In the genomic region with DNA sequence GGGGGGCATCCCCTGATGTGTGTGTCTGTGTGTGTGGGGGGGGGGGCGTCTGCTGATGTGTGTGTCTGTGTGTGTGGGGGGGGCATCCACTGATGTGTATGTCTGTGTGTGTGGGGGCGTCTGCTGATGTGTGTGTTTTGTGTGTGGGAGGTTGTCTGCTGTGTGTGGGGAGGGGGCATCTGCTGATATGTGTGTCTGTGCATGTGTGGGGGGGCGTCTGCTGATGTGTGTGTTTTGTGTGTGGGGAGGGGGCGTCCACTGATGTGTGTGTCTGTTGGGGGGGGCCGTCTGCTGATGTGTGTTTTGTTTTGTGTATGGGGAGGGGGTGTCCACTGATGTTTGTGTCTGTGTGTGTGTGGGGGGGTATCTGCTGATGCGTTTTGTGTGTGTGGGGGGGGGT, we compare ENCODE assay signal across 17 cellular contexts.
DNase-seq lines count a peak whose midpoint lies in the region; ATAC-seq and TF ChIP-seq lines count a peak whose summit lies in the region.
"Had no signal": no experiment of that assay in that cellular context is flagged by ENCODE, and none has a peak within 500 bp of the region (broad histone marks: within the 10 kb centered on the region; RNA-seq: fewer than 3 reads in every experiment).

No MANE protein-coding gene starts in this region.

- DNase-seq in CD8-positive, alpha-beta memory T cell = peak in 1 of 5 donors; percentile 45
- DNase-seq in Karpas-422 = no peak
- no peak for DNase-seq in nephron progenitor cell
- no peak for DNase-seq in occipital lobe (lab: John Stamatoyannopoulos, UW)
- no peak for DNase-seq in hepatic stellate cell (ENCODE audit: low spot score)
- DNase-seq: DMS79 treated with DMSO at 0.1 percent for 48 hours, HCEC 1CT, KBM-7, NCI-H1417, NCI-H345, OCI-M1 had no signal

- H3K27me3 Mint-ChIP-seq in CD8-positive, alpha-beta memory T cell = no peaks in the 10 kb centered on the region
- no peaks in the 10 kb centered on the region for H3K27me3 Mint-ChIP-seq in activated T-helper 17 cell treated with anti-CD3 and anti-CD28 coated beads, Interleukin-2, amount 50 U/mL, for 72 hours
- peaks cover 10% of the 10 kb centered on the region for H3K27me3 Mint-ChIP-seq in nephron progenitor cell (ENCODE audit: low read depth, poor library complexity)

- H3K9me3 ChIP-seq in CD8-positive, alpha-beta memory T cell (ENCODE audit: low read length) = no peaks in the 10 kb centered on the region
- H3K9me3 ChIP-seq in Karpas-422 (ENCODE audit: low read length) = no peaks in the 10 kb centered on the region
- H3K9me3 ChIP-seq: BLaER1, heart left ventricle, thoracic aorta had no signal

- H3K4me1 Mint-ChIP-seq in CD8-positive, alpha-beta memory T cell = peaks cover 63 to 86% (median 74%) of the 10 kb centered on the region in 3 donors
- peaks cover 72% of the 10 kb centered on the region for H3K4me1 Mint-ChIP-seq in activated T-helper 17 cell treated with anti-CD3 and anti-CD28 coated beads, Interleukin-2, amount 50 U/mL, for 72 hours
- peaks cover 40% of the 10 kb centered on the region for H3K4me1 Mint-ChIP-seq in nephron progenitor cell

- POLR2A ChIA-PET in CD8-positive, alpha-beta memory T cell (lab: Charles Lee) = no interaction called here

- peak overlapping the region; percentile 92 to 98 (median 96) for H3K27ac Mint-ChIP-seq in CD8-positive, alpha-beta memory T cell
- H3K27ac Mint-ChIP-seq in activated T-helper 17 cell treated with anti-CD3 and anti-CD28 coated beads, Interleukin-2, amount 50 U/mL, for 72 hours = peak overlapping the region; percentile 99
- H3K27ac Mint-ChIP-seq in nephron progenitor cell = peak overlapping the region; percentile 16

- peak overlapping the region; percentile 31 to 93 (median 85) for H3K4me3 Mint-ChIP-seq in CD8-positive, alpha-beta memory T cell
- H3K4me3 Mint-ChIP-seq in activated T-helper 17 cell treated with anti-CD3 and anti-CD28 coated beads, Interleukin-2, amount 50 U/mL, for 72 hours = peak overlapping the region; percentile 83
- H3K4me3 Mint-ChIP-seq in nephron progenitor cell = no peak overlapping the region

- peaks cover 20% of the 10 kb centered on the region; the same call in 1 of the 2 replicates for H3K79me2 ChIP-seq in Karpas-422 (ENCODE audit: low read length)

- H4K20me1 ChIP-seq in Karpas-422 (ENCODE audit: insufficient read depth, low read depth, low read length) = no peaks in the 10 kb centered on the region

- H3K9ac ChIP-seq in Karpas-422 (ENCODE audit: low read length) = peak overlapping the region; percentile 71
- H3K9ac ChIP-seq: BLaER1 had no signal

- no peak for ATAC-seq in activated T-helper 17 cell treated with anti-CD3 and anti-CD28 coated beads, Interleukin-2, amount 50 U/mL, for 72 hours (replicated peaks)
- ATAC-seq in GM19397 (IDR thresholded peaks at IDR 0.05; ENCODE audit: unreplicated experiment) = no peak
- ATAC-seq: esophagus mucosa, heart left ventricle had no signal

- CTCF ChIA-PET in CD8-positive, alpha-beta memory T cell (lab: Charles Lee) = no interaction called here

- no peak overlapping the region for H3K4me3 ChIP-seq in CD8-positive, alpha-beta memory T cell (ENCODE audit: low read length)
- peak overlapping the region; percentile 55; the same call in 1 of the 2 replicates for H3K4me3 ChIP-seq in Karpas-422 (ENCODE audit: low read length)
- H3K4me3 ChIP-seq: BLaER1, heart left ventricle, thoracic aorta had no signal

- H3K4me1 ChIP-seq in CD8-positive, alpha-beta memory T cell (ENCODE audit: insufficient read depth, low read length) = peaks cover 80% of the 10 kb centered on the region
- peaks cover 40% of the 10 kb centered on the region for H3K4me1 ChIP-seq in Karpas-422 (ENCODE audit: low read length)

- H3K36me3 ChIP-seq in CD8-positive, alpha-beta memory T cell (ENCODE audit: insufficient read depth, low read length) = no peaks in the 10 kb centered on the region
- no peaks in the 10 kb centered on the region for H3K36me3 ChIP-seq in Karpas-422 (ENCODE audit: insufficient read depth, low read length)
- H3K36me3 ChIP-seq: BLaER1, heart left ventricle, thoracic aorta had no signal

- TF ChIP-seq CTCF in nephron progenitor cell (IDR thresholded peaks at IDR 0.05) = no peak

- no peaks in the 10 kb centered on the region for H3K27me3 ChIP-seq in CD8-positive, alpha-beta memory T cell (ENCODE audit: insufficient read depth, low read length, poor library complexity, severe bottlenecking)
- no peaks in the 10 kb centered on the region for H3K27me3 ChIP-seq in Karpas-422 (ENCODE audit: low read length)
- H3K27me3 ChIP-seq: BLaER1, heart left ventricle had no signal

- peak overlapping the region; percentile 40 for H3K27ac ChIP-seq in CD8-positive, alpha-beta memory T cell (ENCODE audit: low read depth, low read length)
- H3K27ac ChIP-seq in Karpas-422 (ENCODE audit: low read length) = peak overlapping the region; percentile 96
- H3K27ac ChIP-seq: thoracic aorta had no signal

- peak overlapping the region; percentile 85 for H3K4me2 ChIP-seq in Karpas-422 (ENCODE audit: low read depth, low read length, poor library complexity, severe bottlenecking)

- H2AFZ ChIP-seq in Karpas-422 (ENCODE audit: low read length) = no peak overlapping the region

- H3K9me3 Mint-ChIP-seq in CD8-positive, alpha-beta memory T cell = no peaks in the 10 kb centered on the region
- H3K9me3 Mint-ChIP-seq in activated T-helper 17 cell treated with anti-CD3 and anti-CD28 coated beads, Interleukin-2, amount 50 U/mL, for 72 hours = no peaks in the 10 kb centered on the region
- no peaks in the 10 kb centered on the region for H3K9me3 Mint-ChIP-seq in nephron progenitor cell

- no peaks in the 10 kb centered on the region for H3K36me3 Mint-ChIP-seq in CD8-positive, alpha-beta memory T cell
- peaks cover 39% of the 10 kb centered on the region for H3K36me3 Mint-ChIP-seq in activated T-helper 17 cell treated with anti-CD3 and anti-CD28 coated beads, Interleukin-2, amount 50 U/mL, for 72 hours (ENCODE audit: low read depth)
- H3K36me3 Mint-ChIP-seq in nephron progenitor cell (ENCODE audit: low read depth) = no peaks in the 10 kb centered on the region

- no peaks in the 10 kb centered on the region for H3K9me2 ChIP-seq in Karpas-422 (replicated peaks; ENCODE audit: insufficient read depth, low read length)

Comparison
In these comparisons a context has a peak if more than half of its experiments do, and no peak if none do; other contexts are left out.
1. H3K27ac Mint-ChIP-seq: peak in every context shown above with its lines; median percentile 99 in activated T-helper 17 cell treated with anti-CD3 and anti-CD28 coated beads, Interleukin-2, amount 50 U/mL, for 72 hours; 96 in CD8-positive, alpha-beta memory T cell; 16 in nephron progenitor cell.